In the genomic region with DNA sequence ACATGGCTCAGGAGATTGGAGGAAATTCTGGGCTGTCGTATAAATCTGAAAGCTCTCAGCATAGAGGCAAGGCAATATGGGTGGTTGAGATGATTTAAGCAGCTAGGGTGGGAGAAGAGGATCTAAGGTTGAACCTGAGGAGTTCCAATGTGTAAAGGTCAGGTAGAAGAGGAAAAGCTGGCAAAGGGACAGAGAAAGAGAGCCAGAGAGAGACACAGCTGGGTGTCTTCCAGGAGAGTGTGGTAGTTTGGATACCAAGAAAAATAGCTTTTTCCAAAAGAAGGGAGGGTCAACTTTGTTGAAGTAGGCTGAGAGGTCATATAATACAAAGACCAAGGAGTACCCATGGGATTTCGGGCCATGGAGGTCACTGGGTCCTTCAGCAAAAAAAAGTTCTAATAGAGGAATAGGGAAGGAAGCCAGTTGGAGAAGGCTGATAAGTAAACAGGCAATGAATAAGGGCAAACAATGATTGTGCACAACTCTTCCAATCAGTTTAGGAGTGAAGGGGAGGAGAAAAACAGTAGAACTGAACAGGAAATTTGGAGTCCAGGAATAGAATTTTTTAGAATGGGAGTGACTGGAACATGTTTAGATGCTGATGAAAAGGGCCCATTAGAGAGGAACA, we compare ENCODE assay signal across 16 cellular contexts.
DNase-seq lines count a peak whose midpoint lies in the region; ATAC-seq and TF ChIP-seq lines count a peak whose summit lies in the region.
"Had no signal": no experiment of that assay in that cellular context is flagged by ENCODE, and none has a peak within 500 bp of the region (broad histone marks: within the 10 kb centered on the region; RNA-seq: fewer than 3 reads in every experiment).

No MANE protein-coding gene starts in this region.

- POLR2A ChIA-PET in OCI-LY7 (lab: Charles Lee), result no interaction called here

- ATAC-seq in body of pancreas (peak; percentile 71), GM18861 (IDR thresholded peaks at IDR 0.05; ENCODE audit: unreplicated experiment) (no peak), HG02938 (IDR thresholded peaks at IDR 0.05; ENCODE audit: unreplicated experiment) (no peak)
- ATAC-seq: Panc1 had no signal

- no peaks in the 10 kb centered on the region for H3K79me2 ChIP-seq in OCI-LY7 (ENCODE audit: insufficient read depth, low read depth, low read length)

- H4K20me1 ChIP-seq in OCI-LY7 (ENCODE audit: insufficient read depth, low read length), result no peaks in the 10 kb centered on the region

- peaks cover 11% of the 10 kb centered on the region for H3K4me1 ChIP-seq in OCI-LY7 (ENCODE audit: insufficient read depth, low read length, poor library complexity, severe bottlenecking)
- peaks cover 66% of the 10 kb centered on the region for H3K4me1 ChIP-seq in body of pancreas
- H3K4me1 ChIP-seq: SJCRH30 had no signal

- H2AFZ ChIP-seq in OCI-LY7 (ENCODE audit: low read length), result peak overlapping the region; percentile 37; the same call in 1 of the 2 replicates

- H3K9me3 ChIP-seq in OCI-LY7 (ENCODE audit: low read length) (no peaks in the 10 kb centered on the region), body of pancreas (no peaks in the 10 kb centered on the region)
- H3K9me3 ChIP-seq: SJCRH30 had no signal

- CTCF ChIA-PET in OCI-LY7 (lab: Charles Lee; ENCODE audit: unreplicated experiment), result no interaction called here

- peak; percentile 28 for DNase-seq in DMS53 (lab: John Stamatoyannopoulos, UW)
- no peak for DNase-seq in DMS53 treated with DMSO at 0.1 percent for 48 hours (lab: John Stamatoyannopoulos, UW; ENCODE audit: unreplicated experiment)
- no peak for DNase-seq in OCI-LY7 (ENCODE audit: low spot score)
- no peak for DNase-seq in body of pancreas
- DNase-seq in dedifferentiated amniotic fluid mesenchymal stem cell (ENCODE audit: extremely low spot score), result no peak
- DNase-seq in putamen (ENCODE audit: low spot score), result no peak
- DNase-seq: C1 segment of cervical spinal cord, EL, NCI-H1417 treated with DMSO at 0.1 percent for 48 hours, NCI-H187 treated with DMSO at 0.1 percent for 48 hours, NCI-H345, NCI-H526, SJCRH30 had no signal

- H3K4me3 ChIP-seq in OCI-LY7 (ENCODE audit: low read depth, low read length, poor library complexity, severe bottlenecking) (no peak overlapping the region), body of pancreas (no peak overlapping the region)
- H3K4me3 ChIP-seq: SJCRH30 had no signal

- no TSS peak for BruUV-seq in OCI-LY7 (replicated peaks; lab: Mats Ljungman, UMichigan)

- TF ChIP-seq POLR2A in body of pancreas (IDR thresholded peaks at IDR 0.05), result no peak

- TF ChIP-seq CTCF in OCI-LY7 (conservative IDR thresholded peaks at IDR 0.05; ENCODE audit: low read length) (no peak), body of pancreas (IDR thresholded peaks at IDR 0.05) (no peak)

- intact Hi-C loops in OCI-LY7 (cut with micrococcal nuclease; ENCODE audit: unreplicated experiment) (no loop called here), body of pancreas (cut with DNase I) (no loop called here)

- 49 to 52% methylated on average over 2 of the region's 2 CpGs for WGBS in body of pancreas, 2 donors

- no peaks in the 10 kb centered on the region for H3K9me2 ChIP-seq in OCI-LY7 (ENCODE audit: insufficient read depth, low read length)

- peak overlapping the region; percentile 30; the same call in 1 of the 2 replicates for H3K4me2 ChIP-seq in OCI-LY7 (ENCODE audit: low read length)

- H3K27me3 ChIP-seq in body of pancreas, result no peaks in the 10 kb centered on the region
- H3K27me3 ChIP-seq: SJCRH30 had no signal

- H3K36me3 ChIP-seq in OCI-LY7 (ENCODE audit: insufficient read depth, low read length), result no peaks in the 10 kb centered on the region; the same call in 1 of the 2 replicates
- H3K36me3 ChIP-seq in body of pancreas (replicated peaks in 1 of 2; ENCODE audit: insufficient read depth in 1 of 2, low read depth in 2 of 2), result no peaks in the 10 kb centered on the region
- H3K36me3 ChIP-seq: SJCRH30 had no signal

- H3K27ac ChIP-seq in OCI-LY7 (ENCODE audit: low read depth, low read length, poor library complexity, severe bottlenecking), result no peak overlapping the region
- H3K27ac ChIP-seq in body of pancreas, result peak overlapping the region; percentile 72 to 86 (median 77)
- H3K27ac ChIP-seq: SJCRH30 had no signal
